In the genomic region with DNA sequence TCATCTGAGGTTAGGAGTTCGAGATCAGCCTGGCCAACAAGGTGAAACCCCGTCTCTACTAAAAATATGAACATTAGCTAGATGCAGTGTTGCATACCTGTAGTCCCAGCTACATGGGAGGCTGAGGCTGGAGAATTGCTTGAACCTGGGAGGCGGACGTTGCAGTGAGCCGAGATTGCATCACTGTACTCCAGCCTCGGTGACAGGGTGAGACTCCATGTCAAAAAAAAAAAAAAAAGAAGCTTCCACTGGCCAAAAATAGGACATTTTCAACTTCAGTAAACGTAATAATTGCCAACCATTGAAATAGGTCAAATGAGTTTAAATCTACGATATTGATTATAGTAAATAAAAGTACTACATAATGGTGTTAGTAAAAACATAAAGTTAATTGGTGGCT, we compare ENCODE assay signal across 1 cellular context.
TF ChIP-seq lines count a peak whose summit lies in the region.

No MANE protein-coding gene starts in this region.

TF ChIP-seq in GM23338, 12 proteins besides CTCF, POLR2A, EP300 and RAD21 (continued from another document):
- TF ChIP-seq, protein P1, sequence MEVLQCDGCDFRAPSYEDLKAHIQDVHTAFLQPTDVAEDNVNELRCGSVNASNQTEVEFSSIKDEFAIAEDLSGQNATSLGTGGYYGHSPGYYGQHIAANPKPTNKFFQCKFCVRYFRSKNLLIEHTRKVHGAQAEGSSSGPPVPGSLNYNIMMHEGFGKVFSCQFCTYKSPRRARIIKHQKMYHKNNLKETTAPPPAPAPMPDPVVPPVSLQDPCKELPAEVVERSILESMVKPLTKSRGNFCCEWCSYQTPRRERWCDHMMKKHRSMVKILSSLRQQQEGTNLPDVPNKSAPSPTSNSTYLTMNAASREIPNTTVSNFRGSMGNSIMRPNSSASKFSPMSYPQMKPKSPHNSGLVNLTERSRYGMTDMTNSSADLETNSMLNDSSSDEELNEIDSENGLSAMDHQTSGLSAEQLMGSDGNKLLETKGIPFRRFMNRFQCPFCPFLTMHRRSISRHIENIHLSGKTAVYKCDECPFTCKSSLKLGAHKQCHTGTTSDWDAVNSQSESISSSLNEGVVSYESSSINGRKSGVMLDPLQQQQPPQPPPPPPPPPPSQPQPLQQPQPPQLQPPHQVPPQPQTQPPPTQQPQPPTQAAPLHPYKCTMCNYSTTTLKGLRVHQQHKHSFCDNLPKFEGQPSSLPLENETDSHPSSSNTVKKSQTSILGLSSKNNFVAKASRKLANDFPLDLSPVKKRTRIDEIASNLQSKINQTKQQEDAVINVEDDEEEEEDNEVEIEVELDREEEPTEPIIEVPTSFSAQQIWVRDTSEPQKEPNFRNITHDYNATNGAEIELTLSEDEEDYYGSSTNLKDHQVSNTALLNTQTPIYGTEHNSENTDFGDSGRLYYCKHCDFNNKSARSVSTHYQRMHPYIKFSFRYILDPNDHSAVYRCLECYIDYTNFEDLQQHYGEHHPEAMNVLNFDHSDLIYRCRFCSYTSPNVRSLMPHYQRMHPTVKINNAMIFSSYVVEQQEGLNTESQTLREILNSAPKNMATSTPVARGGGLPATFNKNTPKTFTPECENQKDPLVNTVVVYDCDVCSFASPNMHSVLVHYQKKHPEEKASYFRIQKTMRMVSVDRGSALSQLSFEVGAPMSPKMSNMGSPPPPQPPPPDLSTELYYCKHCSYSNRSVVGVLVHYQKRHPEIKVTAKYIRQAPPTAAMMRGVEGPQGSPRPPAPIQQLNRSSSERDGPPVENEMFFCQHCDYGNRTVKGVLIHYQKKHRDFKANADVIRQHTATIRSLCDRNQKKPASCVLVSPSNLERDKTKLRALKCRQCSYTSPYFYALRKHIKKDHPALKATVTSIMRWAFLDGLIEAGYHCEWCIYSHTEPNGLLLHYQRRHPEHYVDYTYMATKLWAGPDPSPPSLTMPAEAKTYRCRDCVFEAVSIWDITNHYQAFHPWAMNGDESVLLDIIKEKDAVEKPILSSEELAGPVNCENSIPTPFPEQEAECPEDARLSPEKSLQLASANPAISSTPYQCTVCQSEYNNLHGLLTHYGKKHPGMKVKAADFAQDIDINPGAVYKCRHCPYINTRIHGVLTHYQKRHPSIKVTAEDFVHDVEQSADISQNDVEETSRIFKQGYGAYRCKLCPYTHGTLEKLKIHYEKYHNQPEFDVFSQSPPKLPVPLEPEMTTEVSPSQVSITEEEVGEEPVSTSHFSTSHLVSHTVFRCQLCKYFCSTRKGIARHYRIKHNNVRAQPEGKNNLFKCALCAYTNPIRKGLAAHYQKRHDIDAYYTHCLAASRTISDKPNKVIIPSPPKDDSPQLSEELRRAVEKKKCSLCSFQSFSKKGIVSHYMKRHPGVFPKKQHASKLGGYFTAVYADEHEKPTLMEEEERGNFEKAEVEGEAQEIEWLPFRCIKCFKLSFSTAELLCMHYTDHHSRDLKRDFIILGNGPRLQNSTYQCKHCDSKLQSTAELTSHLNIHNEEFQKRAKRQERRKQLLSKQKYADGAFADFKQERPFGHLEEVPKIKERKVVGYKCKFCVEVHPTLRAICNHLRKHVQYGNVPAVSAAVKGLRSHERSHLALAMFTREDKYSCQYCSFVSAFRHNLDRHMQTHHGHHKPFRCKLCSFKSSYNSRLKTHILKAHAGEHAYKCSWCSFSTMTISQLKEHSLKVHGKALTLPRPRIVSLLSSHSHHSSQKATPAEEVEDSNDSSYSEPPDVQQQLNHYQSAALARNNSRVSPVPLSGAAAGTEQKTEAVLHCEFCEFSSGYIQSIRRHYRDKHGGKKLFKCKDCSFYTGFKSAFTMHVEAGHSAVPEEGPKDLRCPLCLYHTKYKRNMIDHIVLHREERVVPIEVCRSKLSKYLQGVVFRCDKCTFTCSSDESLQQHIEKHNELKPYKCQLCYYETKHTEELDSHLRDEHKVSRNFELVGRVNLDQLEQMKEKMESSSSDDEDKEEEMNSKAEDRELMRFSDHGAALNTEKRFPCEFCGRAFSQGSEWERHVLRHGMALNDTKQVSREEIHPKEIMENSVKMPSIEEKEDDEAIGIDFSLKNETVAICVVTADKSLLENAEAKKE (CRISPR knock-in tag; IDR thresholded peaks at IDR 0.05) = no peak
- TF ChIP-seq JUNB (IDR thresholded peaks at IDR 0.05; ENCODE audit: unreplicated experiment) (no peak), EZH2phosphoT487 (IDR thresholded peaks at IDR 0.05; ENCODE audit: unreplicated experiment) (no peak)
